Comparison of ENCODE assay signal across 15 cellular contexts in the genomic region with DNA sequence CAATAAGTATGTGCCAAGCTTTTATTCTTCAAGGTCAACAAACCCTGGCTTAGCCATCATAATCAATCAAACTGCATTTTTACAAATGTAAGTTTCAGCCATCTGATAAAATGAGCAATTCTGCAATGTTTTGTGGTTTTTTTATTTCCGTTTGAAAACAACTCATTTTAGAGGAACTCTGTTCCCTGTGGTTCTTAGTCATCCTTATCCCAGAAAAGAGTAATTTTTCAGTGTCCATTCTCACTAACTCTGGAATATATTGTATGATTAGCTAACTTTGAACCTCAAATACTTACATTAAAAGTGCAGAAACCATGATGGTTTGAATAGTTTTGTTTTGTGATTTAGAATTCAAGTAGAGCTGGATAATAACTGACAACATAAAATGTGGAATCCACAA.
DNase-seq lines count a peak whose midpoint lies in the region; ATAC-seq and TF ChIP-seq lines count a peak whose summit lies in the region.
"Had no signal": no experiment of that assay in that cellular context is flagged by ENCODE, and none has a peak within 500 bp of the region (broad histone marks: within the 10 kb centered on the region; RNA-seq: fewer than 3 reads in every experiment).

No MANE protein-coding gene starts in this region.

- 14% methylated on average over 1 of the region's 1 CpG for WGBS in SK-N-SH (ENCODE audit: low lambda C conversion rate)

- H3K9me3 Mint-ChIP-seq in HFFc6, result no peaks in the 10 kb centered on the region
- H3K9me3 Mint-ChIP-seq: stimulated activated effector memory CD8-positive, alpha-beta T cell treated with anti-CD3 and anti-CD28 coated beads, Interleukin-12 subunit alpha, Interleukin-12 subunit beta, amount 100 ng/mL, for 72 hours had no signal

- H3K4me1 ChIP-seq in SK-N-SH (ENCODE audit: control insufficient read depth in 1 of 2, insufficient read depth in 2 of 2, low read depth in 1 of 2, low read length in 1 of 2), result peaks cover 12 to 14% of the 10 kb centered on the region in 2 experiments; a peak in 3 of 4 replicates

- TF ChIP-seq CTCF in AG04449 (IDR thresholded peaks at IDR 0.05; ENCODE audit: insufficient read depth, low read length, missing control alignments) (no peak), HFFc6 (IDR thresholded peaks at IDR 0.05) (no peak), SK-N-SH (IDR thresholded peaks at IDR 0.05) (no peak), fibroblast of pulmonary artery (IDR thresholded peaks at IDR 0.05; ENCODE audit: low read length, missing control alignments) (no peak)

- peak; percentile 34 for DNase-seq in AG04449 (ENCODE audit: low read depth, low spot score)
- peak; percentile 60 for DNase-seq in HFFc6
- DNase-seq in SK-N-SH, result no peak
- DNase-seq in fibroblast of pulmonary artery (ENCODE audit: low read depth), result peak; percentile 72
- no peak for DNase-seq in left ventricle myocardium superior
- no peak for DNase-seq in NCI-H1694 (lab: John Stamatoyannopoulos, UW)
- DNase-seq in NAMALWA (ENCODE audit: low spot score), result no peak
- DNase-seq: ACHN; activated naive CD4-positive, alpha-beta T cell treated with Interleukin-2 at 50 U/mL for 16 hours; esophagus squamous epithelium; GDM1; stimulated activated CD4-positive, alpha-beta T cell treated with anti-CD3 and anti-CD28 coated beads, Interleukin-2, amount 100 ng/mL, for 48 hours had no signal

- H3F3A ChIP-seq in SK-N-SH (replicated peaks; ENCODE audit: insufficient read depth), result peaks cover 23% of the 10 kb centered on the region

- POLR2A ChIA-PET in AG04449 (lab: Yijun Ruan, JAX), result no interaction called here
- POLR2A ChIA-PET in SK-N-SH (lab: Yijun Ruan, JAX), result no interaction called here

- peak; percentile 64 to 99 for TF ChIP-seq EP300 in SK-N-SH (IDR thresholded peaks at IDR 0.05; ENCODE audit: borderline replicate concordance in 1 of 2, low read depth in 1 of 2, low read length in 1 of 2)

- H3K27ac Mint-ChIP-seq in HFFc6, result no peak overlapping the region
- H3K27ac Mint-ChIP-seq: stimulated activated effector memory CD8-positive, alpha-beta T cell treated with anti-CD3 and anti-CD28 coated beads, Interleukin-12 subunit alpha, Interleukin-12 subunit beta, amount 100 ng/mL, for 72 hours had no signal

- H3K4me3 Mint-ChIP-seq in HFFc6, result no peak overlapping the region
- H3K4me3 Mint-ChIP-seq: stimulated activated effector memory CD8-positive, alpha-beta T cell treated with anti-CD3 and anti-CD28 coated beads, Interleukin-12 subunit alpha, Interleukin-12 subunit beta, amount 100 ng/mL, for 72 hours had no signal

- no peak overlapping the region for H3K4me3 ChIP-seq in AG04449 (ENCODE audit: low read depth, low read length)
- no peak overlapping the region for H3K4me3 ChIP-seq in SK-N-SH (ENCODE audit: low read depth in 2 of 2, low read length in 1 of 2)
- H3K4me3 ChIP-seq in fibroblast of pulmonary artery (replicated peaks; ENCODE audit: low read depth, low read length), result no peak overlapping the region
- H3K4me3 ChIP-seq: esophagus squamous epithelium had no signal

- no peaks in the 10 kb centered on the region for H3K9me2 ChIP-seq in SK-N-SH

- H3K27ac ChIP-seq in SK-N-SH (ENCODE audit: low read depth in 2 of 2, low read length in 1 of 2), result peak overlapping the region; percentile 71 to 93; a peak in 3 of 4 replicates
- H3K27ac ChIP-seq: esophagus squamous epithelium had no signal

- H3K79me2 ChIP-seq in SK-N-SH (ENCODE audit: insufficient read depth), result no peaks in the 10 kb centered on the region

- intact Hi-C loops in left ventricle myocardium superior (cut with micrococcal nuclease), result no loop called here

- no peak overlapping the region; the same call in 1 of the 2 replicates for H3K9ac ChIP-seq in SK-N-SH

- peaks cover 7% of the 10 kb centered on the region; the same call in 1 of the 2 replicates for H4K20me1 ChIP-seq in SK-N-SH (ENCODE audit: insufficient read depth)

- H3K36me3 Mint-ChIP-seq in HFFc6 (ENCODE audit: low read depth), result no peaks in the 10 kb centered on the region
- H3K36me3 Mint-ChIP-seq: stimulated activated effector memory CD8-positive, alpha-beta T cell treated with anti-CD3 and anti-CD28 coated beads, Interleukin-12 subunit alpha, Interleukin-12 subunit beta, amount 100 ng/mL, for 72 hours had no signal

- H3K9me3 ChIP-seq in SK-N-SH, result no peaks in the 10 kb centered on the region
- H3K9me3 ChIP-seq: esophagus squamous epithelium had no signal

- H3K4me2 ChIP-seq in SK-N-SH, result no peak overlapping the region

- peaks cover 0 to 3% of the 10 kb centered on the region in 2 experiments for H3K36me3 ChIP-seq in SK-N-SH (replicated peaks in 1 of 2; ENCODE audit: control insufficient read depth in 1 of 2, insufficient read depth in 2 of 2, low read length in 1 of 2)
- H3K36me3 ChIP-seq: esophagus squamous epithelium had no signal

- no peak overlapping the region for H2AFZ ChIP-seq in SK-N-SH (ENCODE audit: low read depth)

- CTCF ChIA-PET in AG04449 (lab: Yijun Ruan, JAX) (no interaction called here), SK-N-SH (lab: Yijun Ruan, JAX) (interaction anchor here (1.0 kb wide), 1 partner anchor 31 kb away, joined by 3 read pairs; no protein-coding TSS in a partner anchor)

- peaks cover 25% of the 10 kb centered on the region for H3K27me3 Mint-ChIP-seq in HFFc6 (ENCODE audit: insufficient read depth)

- no peaks in the 10 kb centered on the region for H3K27me3 ChIP-seq in SK-N-SH (ENCODE audit: insufficient read depth)

- ATAC-seq in GM21526 (IDR thresholded peaks at IDR 0.05; ENCODE audit: low FRiP score, unreplicated experiment), result no peak
- no peak for ATAC-seq in left ventricle myocardium superior
- ATAC-seq: Panc1; stimulated activated effector memory CD8-positive, alpha-beta T cell treated with anti-CD3 and anti-CD28 coated beads, Interleukin-12 subunit alpha, Interleukin-12 subunit beta, amount 100 ng/mL, for 72 hours had no signal

- TF ChIP-seq RAD21 in SK-N-SH (IDR thresholded peaks at IDR 0.05; ENCODE audit: low read length), result no peak

- peaks cover 21% of the 10 kb centered on the region for H3K4me1 Mint-ChIP-seq in HFFc6 (ENCODE audit: low read depth)
- H3K4me1 Mint-ChIP-seq: stimulated activated effector memory CD8-positive, alpha-beta T cell treated with anti-CD3 and anti-CD28 coated beads, Interleukin-12 subunit alpha, Interleukin-12 subunit beta, amount 100 ng/mL, for 72 hours had no signal

TF ChIP-seq in SK-N-SH, 30 proteins besides CTCF, POLR2A, EP300 and RAD21 (continues in another document):
- TF ChIP-seq EZH2phosphoT487 (IDR thresholded peaks at IDR 0.05; ENCODE audit: borderline replicate concordance, low read depth), result no peak
- peak; percentile 99 for TF ChIP-seq JUND (IDR thresholded peaks at IDR 0.05)
- no peak for TF ChIP-seq MXI1 (IDR thresholded peaks at IDR 0.05; ENCODE audit: low read depth, low read length)
- TF ChIP-seq NRF1 (IDR thresholded peaks at IDR 0.05; ENCODE audit: low read depth, low read length), result no peak
- TF ChIP-seq RFX5 (IDR thresholded peaks at IDR 0.05; ENCODE audit: low read length), result no peak
- peak; percentile 97 for TF ChIP-seq TCF12 (IDR thresholded peaks at IDR 0.05)
- TF ChIP-seq, protein P1, sequence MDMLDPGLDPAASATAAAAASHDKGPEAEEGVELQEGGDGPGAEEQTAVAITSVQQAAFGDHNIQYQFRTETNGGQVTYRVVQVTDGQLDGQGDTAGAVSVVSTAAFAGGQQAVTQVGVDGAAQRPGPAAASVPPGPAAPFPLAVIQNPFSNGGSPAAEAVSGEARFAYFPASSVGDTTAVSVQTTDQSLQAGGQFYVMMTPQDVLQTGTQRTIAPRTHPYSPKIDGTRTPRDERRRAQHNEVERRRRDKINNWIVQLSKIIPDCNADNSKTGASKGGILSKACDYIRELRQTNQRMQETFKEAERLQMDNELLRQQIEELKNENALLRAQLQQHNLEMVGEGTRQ (IDR thresholded peaks at IDR 0.05; ENCODE audit: borderline replicate concordance, low read depth, low read length), result no peak
- no peak; the same call in 1 of the 2 replicates for TF ChIP-seq TAF1 (IDR thresholded peaks at IDR 0.05; ENCODE audit: borderline replicate concordance, low read depth, low read length)
- peak; percentile 97 for TF ChIP-seq TEAD4 (IDR thresholded peaks at IDR 0.05; ENCODE audit: borderline replicate concordance, insufficient read depth)
- peak; percentile 9; the same call in 1 of the 2 replicates for TF ChIP-seq ELF1 (IDR thresholded peaks at IDR 0.05)
- TF ChIP-seq GATA2 (CRISPR knock-in tag; IDR thresholded peaks at IDR 0.05), result no peak
- TF ChIP-seq RCOR1 (IDR thresholded peaks at IDR 0.05; ENCODE audit: low read length), result no peak
- TF ChIP-seq, protein P2, sequence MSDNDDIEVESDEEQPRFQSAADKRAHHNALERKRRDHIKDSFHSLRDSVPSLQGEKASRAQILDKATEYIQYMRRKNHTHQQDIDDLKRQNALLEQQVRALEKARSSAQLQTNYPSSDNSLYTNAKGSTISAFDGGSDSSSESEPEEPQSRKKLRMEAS (IDR thresholded peaks at IDR 0.05; ENCODE audit: low read depth), result no peak
- no peak; the same call in 1 of the 2 replicates for TF ChIP-seq YY1 (IDR thresholded peaks at IDR 0.05; ENCODE audit: low read depth)
- peak; percentile 94 for TF ChIP-seq FOXM1 (IDR thresholded peaks at IDR 0.05; ENCODE audit: low read depth)
- TF ChIP-seq, protein P3, sequence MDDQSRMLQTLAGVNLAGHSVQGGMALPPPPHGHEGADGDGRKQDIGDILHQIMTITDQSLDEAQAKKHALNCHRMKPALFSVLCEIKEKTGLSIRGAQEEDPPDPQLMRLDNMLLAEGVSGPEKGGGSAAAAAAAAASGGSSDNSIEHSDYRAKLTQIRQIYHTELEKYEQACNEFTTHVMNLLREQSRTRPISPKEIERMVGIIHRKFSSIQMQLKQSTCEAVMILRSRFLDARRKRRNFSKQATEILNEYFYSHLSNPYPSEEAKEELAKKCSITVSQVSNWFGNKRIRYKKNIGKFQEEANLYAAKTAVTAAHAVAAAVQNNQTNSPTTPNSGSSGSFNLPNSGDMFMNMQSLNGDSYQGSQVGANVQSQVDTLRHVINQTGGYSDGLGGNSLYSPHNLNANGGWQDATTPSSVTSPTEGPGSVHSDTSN (IDR thresholded peaks at IDR 0.05), result peak; percentile 99
- TF ChIP-seq RXRA (IDR thresholded peaks at IDR 0.05; ENCODE audit: borderline replicate concordance, low read depth), result peak; percentile 72
- TF ChIP-seq FOSL2 (IDR thresholded peaks at IDR 0.05; ENCODE audit: borderline replicate concordance, low read depth), result peak; percentile 94
- TF ChIP-seq SMC3 (IDR thresholded peaks at IDR 0.05; ENCODE audit: low read depth, low read length), result no peak
- peak; percentile 69 for TF ChIP-seq MEF2A (IDR thresholded peaks at IDR 0.05; ENCODE audit: borderline replicate concordance, low read depth)
- no peak for TF ChIP-seq CHD2 (IDR thresholded peaks at IDR 0.05; ENCODE audit: low read length, partially characterized antibody)

Comparison
In these comparisons a context has a peak if more than half of its experiments do, and no peak if none do; other contexts are left out.
1. DNase-seq: peak in AG04449 (single experiment), HFFc6 (single experiment) and fibroblast of pulmonary artery (single experiment); none in SK-N-SH (single experiment), left ventricle myocardium superior (single experiment), NCI-H1694 (single experiment) and NAMALWA (single experiment).